8 cellular contexts compared by ENCODE assay signal in genomic region chr14:55102141-55102547, GRCh38. TPM values are rescaled to one million over a fixed set of nuclear protein-coding genes. Genes with fewer than 3 reads are reported as not detected.
A peak's percentile ranks its signal among the peaks of the same experiment; 100 is the strongest.
DNase-seq lines count a peak whose midpoint lies in the region; ATAC-seq and TF ChIP-seq lines count a peak whose summit lies in the region.

No MANE protein-coding gene starts in this region.

- H3K27ac ChIP-seq in C4-2B (peak overlapping the region; percentile 85), muscle layer of colon (ENCODE audit: low read depth, low read length) (peak overlapping the region; percentile 52)

- peak; percentile 38 for DNase-seq in NCI-H2227 treated with DMSO at 0.1 percent for 48 hours (lab: John Stamatoyannopoulos, UW)
- DNase-seq in activated CD8-positive, alpha-beta T cell treated with anti-CD3 and anti-CD28 coated beads for 36 hours = peak; percentile 82
- peak; percentile 88 for DNase-seq in epithelial cell of esophagus (ENCODE audit: low read depth)
- no peak for DNase-seq in type B pancreatic cell (ENCODE audit: extremely low spot score, unreplicated experiment)

- TF ChIP-seq CTCF in C4-2B (conservative IDR thresholded peaks at IDR 0.05) (no peak), epithelial cell of esophagus (IDR thresholded peaks at IDR 0.05; ENCODE audit: insufficient read depth, low read depth, low read length, missing control alignments) (no peak), type B pancreatic cell (conservative IDR thresholded peaks at IDR 0.05) (no peak)
- TF ChIP-seq CTCF in activated CD8-positive, alpha-beta T cell treated with anti-CD3 and anti-CD28 coated beads for 36 hours (IDR thresholded peaks at IDR 0.05) = no peak

- no peaks in the 10 kb centered on the region for H3K27me3 ChIP-seq in muscle layer of colon (ENCODE audit: control insufficient read depth in 1 of 2, insufficient read depth in 2 of 2, low read length in 2 of 2)

- peaks cover 47% of the 10 kb centered on the region for H3K4me1 ChIP-seq in muscle layer of colon (ENCODE audit: insufficient read depth, low read length)

- ATAC-seq in GM19025 (IDR thresholded peaks at IDR 0.05; ENCODE audit: low read depth, unreplicated experiment) = peak; percentile 68
- ATAC-seq in HG03108 (IDR thresholded peaks at IDR 0.05; ENCODE audit: unreplicated experiment) = peak; percentile 66
- ATAC-seq in activated CD8-positive, alpha-beta T cell treated with anti-CD3 and anti-CD28 coated beads for 36 hours = peak; percentile 67

- H3K27me3 Mint-ChIP-seq in activated CD8-positive, alpha-beta T cell treated with anti-CD3 and anti-CD28 coated beads for 36 hours = no peaks in the 10 kb centered on the region
- no peaks in the 10 kb centered on the region for H3K27me3 Mint-ChIP-seq in type B pancreatic cell

- peaks cover 53% of the 10 kb centered on the region for H3K4me1 Mint-ChIP-seq in activated CD8-positive, alpha-beta T cell treated with anti-CD3 and anti-CD28 coated beads for 36 hours (ENCODE audit: low read depth)
- H3K4me1 Mint-ChIP-seq in type B pancreatic cell (ENCODE audit: unreplicated experiment) = peaks cover 43% of the 10 kb centered on the region

- no peaks in the 10 kb centered on the region for H3K36me3 ChIP-seq in muscle layer of colon (ENCODE audit: insufficient read depth, low read length)

- POLR2A ChIA-PET in activated CD8-positive, alpha-beta T cell treated with anti-CD3 and anti-CD28 coated beads for 36 hours (lab: Charles Lee) = interaction anchor here (0.7 to 2.4 kb wide), 4 partner anchors 51 to 220 kb away, joined by 3 to 10 read pairs (median 6); partner anchors contain the start of genes SOCS4 and WDHD1

- H3K36me3 Mint-ChIP-seq in activated CD8-positive, alpha-beta T cell treated with anti-CD3 and anti-CD28 coated beads for 36 hours (ENCODE audit: low read depth) = peaks cover 9% of the 10 kb centered on the region
- H3K36me3 Mint-ChIP-seq in type B pancreatic cell = peaks cover 7% of the 10 kb centered on the region

- no peaks in the 10 kb centered on the region for H3K9me3 ChIP-seq in muscle layer of colon (ENCODE audit: low read length)

- no peak overlapping the region for H3K9ac ChIP-seq in muscle layer of colon (ENCODE audit: low read length)

- CTCF ChIA-PET in activated CD8-positive, alpha-beta T cell treated with anti-CD3 and anti-CD28 coated beads for 36 hours (lab: Charles Lee) = interaction anchor here (0.7 to 2.8 kb wide), 10 partner anchors 10 to 144 kb away, joined by 3 to 15 read pairs (median 6); partner anchors contain the start of gene MAPK1IP1L

- intact Hi-C loops in activated CD8-positive, alpha-beta T cell treated with anti-CD3 and anti-CD28 coated beads for 36 hours (cut with micrococcal nuclease) = no loop called here

- H3K4me3 ChIP-seq in epithelial cell of esophagus (ENCODE audit: low read length) = peak overlapping the region; percentile 40
- no peak overlapping the region for H3K4me3 ChIP-seq in muscle layer of colon (ENCODE audit: low read depth in 1 of 2, low read length in 2 of 2)

- H3K4me3 Mint-ChIP-seq in activated CD8-positive, alpha-beta T cell treated with anti-CD3 and anti-CD28 coated beads for 36 hours = peak overlapping the region; percentile 67
- peak overlapping the region; percentile 86 for H3K4me3 Mint-ChIP-seq in type B pancreatic cell

- peak overlapping the region; percentile 99 for H3K27ac Mint-ChIP-seq in activated CD8-positive, alpha-beta T cell treated with anti-CD3 and anti-CD28 coated beads for 36 hours
- peak overlapping the region; percentile 100 for H3K27ac Mint-ChIP-seq in type B pancreatic cell

- peaks cover 8% of the 10 kb centered on the region for H3K9me3 Mint-ChIP-seq in activated CD8-positive, alpha-beta T cell treated with anti-CD3 and anti-CD28 coated beads for 36 hours
- peaks cover 10% of the 10 kb centered on the region for H3K9me3 Mint-ChIP-seq in type B pancreatic cell

RNA-seq across cellular contexts. Expression of gene LGALS3, which starts 26.9 kb away (rescaled TPM):
- 1 to 10 TPM; 4.5 to 6.0 TPM for total RNA-seq in activated CD8-positive, alpha-beta T cell treated with anti-CD3 and anti-CD28 coated beads for 36 hours
- total RNA-seq in type B pancreatic cell (ENCODE audit: low replicate concordance) = 120 and 497 TPM in 2 replicates

RNA-seq across cellular contexts. Expression of gene MAPK1IP1L, which starts 50.7 kb away (rescaled TPM):
- 100 to 1,000 TPM in 1 of 2 experiments, 10 to 100 TPM in 1; 89.3 to 105 TPM for total RNA-seq in activated CD8-positive, alpha-beta T cell treated with anti-CD3 and anti-CD28 coated beads for 36 hours
- 93.1 and 100 TPM in 2 replicates for total RNA-seq in type B pancreatic cell (ENCODE audit: low replicate concordance)

Comparison
In these comparisons a context has a peak if more than half of its experiments do, and no peak if none do; other contexts are left out.
1. RNA of gene LGALS3, which starts 26.9 kb away (total RNA-seq): 120 to 497 TPM in type B pancreatic cell; 4.5 to 6.0 TPM in activated CD8-positive, alpha-beta T cell treated with anti-CD3 and anti-CD28 coated beads for 36 hours; every median in the first group is over 10 times any median in the second.
2. Peak in every context shown above with its lines, with median percentiles within 50 percentile points of each other: ATAC-seq.